ENCODE assay signal across 12 cellular contexts in genomic region chr11:64086263-64086938, GRCh38. TPM values are rescaled to one million over a fixed set of nuclear protein-coding genes. Genes with fewer than 3 reads are reported as not detected.
DNase-seq lines count a peak whose midpoint lies in the region; ATAC-seq, FAIRE-seq and TF ChIP-seq lines count a peak whose summit lies in the region.
"Had no signal": no experiment of that assay in that cellular context is flagged by ENCODE, and none has a peak within 500 bp of the region (broad histone marks: within the 10 kb centered on the region; RNA-seq: fewer than 3 reads in every experiment).

No MANE protein-coding gene starts in this region.

- no peak overlapping the region for H3K4me3 Mint-ChIP-seq in HFFc6

- H3K27ac Mint-ChIP-seq in HFFc6: no peak overlapping the region

- peaks cover 5% of the 10 kb centered on the region; the same call in 1 of the 2 replicates for H3K4me1 Mint-ChIP-seq in HFFc6 (ENCODE audit: low read depth)

- 62 to 64% methylated on average over 14 to 15 of the region's 15 CpGs for WGBS in pancreas, 2 donors

- H3K27ac ChIP-seq in BLaER1 treated with 17β-estradiol and CSF1 and Interleukin-3, amounts not matched to agents 10 nM and 100 nM: no peak overlapping the region
- H3K27ac ChIP-seq in KOPT-K1 (ENCODE audit: low read depth, low read length, poor library complexity, severe bottlenecking) (peak overlapping the region; percentile 55), pancreas (peak overlapping the region; percentile 54 to 74 (median 65))
- H3K27ac ChIP-seq: epithelial cell of prostate, left lung had no signal

- peak; percentile 64 for DNase-seq in epidermal melanocyte (ENCODE audit: insufficient read length, low spot score)
- peak in 4 of 6 donors; percentile 43 to 66 (median 57) for DNase-seq in pancreas
- no peak for DNase-seq in HFFc6
- DNase-seq in activated CD8-positive, alpha-beta memory T cell treated with anti-CD3 and anti-CD28 coated beads, Interleukin-2, amount 50 U/mL, for 4 hours: no peak
- no peak for DNase-seq in G401 (ENCODE audit: low spot score)
- DNase-seq: Kasumi-1; left lung; stimulated activated CD8-positive, alpha-beta memory T cell treated with anti-CD3 and anti-CD28 coated beads, Interleukin-4, amount 100 ng/mL, for 48 hours had no signal

- peak overlapping the region in 5 of 11 experiments; percentile 4 to 36 (median 6); a peak in 2 of 22 replicates for H3K9ac ChIP-seq in BLaER1 treated with 17β-estradiol and CSF1 and Interleukin-3, amounts not matched to agents 10 nM and 100 nM

- H3K36me3 ChIP-seq in BLaER1 treated with 17β-estradiol and CSF1 and Interleukin-3, amounts not matched to agents 10 nM and 100 nM: peaks cover 0 to 4% (median 0%) of the 10 kb centered on the region in 11 experiments; a peak in 1 of 22 replicates
- H3K36me3 ChIP-seq in KOPT-K1 (ENCODE audit: insufficient read depth, low read length) (no peaks in the 10 kb centered on the region), pancreas (no peaks in the 10 kb centered on the region)
- H3K36me3 ChIP-seq: left lung had no signal

- H3K4me2 ChIP-seq in BLaER1 treated with 17β-estradiol and CSF1 and Interleukin-3, amounts not matched to agents 10 nM and 100 nM: peak overlapping the region; percentile 7 to 98 (median 92); a peak in 19 of 22 replicates

- H3K36me3 Mint-ChIP-seq in HFFc6 (ENCODE audit: low read depth): no peaks in the 10 kb centered on the region

- TF ChIP-seq CTCF in pancreas (IDR thresholded peaks at IDR 0.05) (no peak), HFFc6 (IDR thresholded peaks at IDR 0.05) (no peak)

- H3K9me3 Mint-ChIP-seq in HFFc6: no peaks in the 10 kb centered on the region

- intact Hi-C loops in pancreas (cut with DNase I): no loop called here

- H4K20me1 ChIP-seq in BLaER1 treated with 17β-estradiol and CSF1 and Interleukin-3, amounts not matched to agents 10 nM and 100 nM: peaks cover 0 to 76% (median 27%) of the 10 kb centered on the region in 11 experiments; a peak in 14 of 22 replicates

- peaks cover 9% of the 10 kb centered on the region for H3K27me3 Mint-ChIP-seq in HFFc6 (ENCODE audit: insufficient read depth)

- no peak overlapping the region for H3K4me3 ChIP-seq in BLaER1 treated with 17β-estradiol and CSF1 and Interleukin-3, amounts not matched to agents 10 nM and 100 nM
- no peak overlapping the region for H3K4me3 ChIP-seq in pancreas
- H3K4me3 ChIP-seq: left lung had no signal

- no peaks in the 10 kb centered on the region for H3K9me3 ChIP-seq in BLaER1 treated with 17β-estradiol and CSF1 and Interleukin-3, amounts not matched to agents 10 nM and 100 nM (replicated peaks in 1 of 11)
- H3K9me3 ChIP-seq in KOPT-K1 (ENCODE audit: insufficient read depth, low read length, poor library complexity, severe bottlenecking): no peaks in the 10 kb centered on the region
- no peaks in the 10 kb centered on the region for H3K9me3 ChIP-seq in pancreas
- H3K9me3 ChIP-seq: left lung had no signal

- H3K27me3 ChIP-seq in BLaER1 treated with 17β-estradiol and CSF1 and Interleukin-3, amounts not matched to agents 10 nM and 100 nM: no peaks in the 10 kb centered on the region
- no peaks in the 10 kb centered on the region for H3K27me3 ChIP-seq in pancreas
- H3K27me3 ChIP-seq: left lung had no signal

- peak; percentile 25 to 45 (median 40) for ATAC-seq in pancreas
- no peak for ATAC-seq in GM19328 (IDR thresholded peaks at IDR 0.05; ENCODE audit: unreplicated experiment)
- ATAC-seq: left lung had no signal

- FAIRE-seq in pancreas (lab: Jason Lieb, UNC): no peak

- peaks cover 38 to 81% (median 70%) of the 10 kb centered on the region in 10 experiments for H3K4me1 ChIP-seq in BLaER1 treated with 17β-estradiol and CSF1 and Interleukin-3, amounts not matched to agents 10 nM and 100 nM
- H3K4me1 ChIP-seq in pancreas: peaks cover 16 to 21% (median 17%) of the 10 kb centered on the region in 3 donors

- in situ Hi-C loops in G401 (cut with HindIII; ENCODE audit: low sequenced_read_pairs): no loop called here

RNA-seq across cellular contexts. Expression of gene FLRT1, which starts 50.7 kb away (rescaled TPM):
- total RNA-seq in pancreas: under 1 TPM; 0.04 to 0.31 (median 0.15) TPM
- under 1 TPM; 0.27 to 0.87 TPM for polyA plus RNA-seq in pancreas
- total RNA-seq in HFFc6 (2021; fragmentation: NEBNext Ultra II Directional; extraction: Animal tissue kit (Norgen Biotek cat#: 25700)): under 1 TPM in 5 of 6 experiments, not detected in 1; 0.07 to 0.38 (median 0.30) TPM
- not detected in 2 replicates for total RNA-seq in G401 (2014; rRNA removed; shearing (Covaris generic))

Comparison
In these comparisons a context has a peak if more than half of its experiments do, and no peak if none do; other contexts are left out.
1. H3K27ac ChIP-seq: peak in KOPT-K1 (single experiment) and pancreas (4 of 4); none in BLaER1 treated with 17β-estradiol and CSF1 and Interleukin-3, amounts not matched to agents 10 nM and 100 nM (0 of 11).
2. DNase-seq: peak in epidermal melanocyte (single experiment) and pancreas (4 of 6); none in HFFc6 (single experiment), activated CD8-positive, alpha-beta memory T cell treated with anti-CD3 and anti-CD28 coated beads, Interleukin-2, amount 50 U/mL, for 4 hours (single experiment) and G401 (single experiment).